Comparison of ENCODE assay signal across 8 cellular contexts in genomic region chrX:71095033-71095432, GRCh38. TPM values are rescaled to one million over a fixed set of nuclear protein-coding genes. Genes with fewer than 3 reads are reported as not detected.
A peak's percentile ranks its signal among the peaks of the same experiment; 100 is the strongest.
DNase-seq lines count a peak whose midpoint lies in the region; ATAC-seq and TF ChIP-seq lines count a peak whose summit lies in the region.

No MANE protein-coding gene starts in this region.

- H3K27ac ChIP-seq in liver (ENCODE audit: low read depth in 1 of 2, low read length in 2 of 2) (no peak overlapping the region), upper lobe of left lung (peak overlapping the region in 3 of 4 donors; percentile 17 to 88 (median 85))

- CTCF ChIA-PET in activated naive CD4-positive, alpha-beta T cell treated with anti-CD3 and anti-CD28 coated beads, Interleukin-2, amount 10 ng/mL, durations not matched to agents 7 days and 5 days (lab: Charles Lee), result no interaction called here

- H3K4me3 Mint-ChIP-seq in activated naive CD4-positive, alpha-beta T cell treated with anti-CD3 and anti-CD28 coated beads, Interleukin-2, amount 10 ng/mL, durations not matched to agents 7 days and 5 days, result peak overlapping the region; percentile 98
- peak overlapping the region; percentile 97 for H3K4me3 Mint-ChIP-seq in activated naive CD8-positive, alpha-beta T cell treated with anti-CD3 and anti-CD28 coated beads for 36 hours

- H3K36me3 ChIP-seq in liver (ENCODE audit: control insufficient read depth in 4 of 4, insufficient read depth in 3 of 4, low read depth in 1 of 4, low read length in 3 of 4) (no peaks in the 10 kb centered on the region), upper lobe of left lung (no peaks in the 10 kb centered on the region)

- H3K27me3 ChIP-seq in liver (ENCODE audit: control insufficient read depth in 4 of 4, insufficient read depth in 4 of 4, low read length in 3 of 4) (no peaks in the 10 kb centered on the region), upper lobe of left lung (no peaks in the 10 kb centered on the region)

- H3K27ac Mint-ChIP-seq in activated naive CD4-positive, alpha-beta T cell treated with anti-CD3 and anti-CD28 coated beads, Interleukin-2, amount 10 ng/mL, durations not matched to agents 7 days and 5 days, result peak overlapping the region; percentile 71
- H3K27ac Mint-ChIP-seq in activated naive CD8-positive, alpha-beta T cell treated with anti-CD3 and anti-CD28 coated beads for 36 hours, result peak overlapping the region; percentile 19

- peaks cover 40% of the 10 kb centered on the region for H3K4me1 Mint-ChIP-seq in activated naive CD4-positive, alpha-beta T cell treated with anti-CD3 and anti-CD28 coated beads, Interleukin-2, amount 10 ng/mL, durations not matched to agents 7 days and 5 days
- H3K4me1 Mint-ChIP-seq in activated naive CD8-positive, alpha-beta T cell treated with anti-CD3 and anti-CD28 coated beads for 36 hours, result peaks cover 23% of the 10 kb centered on the region

- TF ChIP-seq RAD21 in liver (IDR thresholded peaks at IDR 0.05), result no peak

- H3K9me3 ChIP-seq in liver (ENCODE audit: control insufficient read depth in 4 of 4, low read length in 3 of 4) (no peaks in the 10 kb centered on the region), upper lobe of left lung (no peaks in the 10 kb centered on the region)

- TF ChIP-seq CTCF in liver (IDR thresholded peaks at IDR 0.05; ENCODE audit: low read depth, low read length, missing input control) (no peak), upper lobe of left lung (IDR thresholded peaks at IDR 0.05) (no peak)

- H3K27me3 Mint-ChIP-seq in activated naive CD4-positive, alpha-beta T cell treated with anti-CD3 and anti-CD28 coated beads, Interleukin-2, amount 10 ng/mL, durations not matched to agents 7 days and 5 days, result peaks cover 12% of the 10 kb centered on the region
- H3K27me3 Mint-ChIP-seq in activated naive CD8-positive, alpha-beta T cell treated with anti-CD3 and anti-CD28 coated beads for 36 hours, result no peaks in the 10 kb centered on the region

- ATAC-seq in upper lobe of left lung (ENCODE audit: low FRiP score in 2 of 2) (no peak), GM18907 (IDR thresholded peaks at IDR 0.05; ENCODE audit: unreplicated experiment) (no peak), GM18861 (IDR thresholded peaks at IDR 0.05; ENCODE audit: unreplicated experiment) (no peak)

- peak overlapping the region; percentile 15 to 89 for H3K9ac ChIP-seq in liver (ENCODE audit: low read depth in 1 of 2, low read length in 2 of 2)

- no peaks in the 10 kb centered on the region for H3K9me3 Mint-ChIP-seq in activated naive CD4-positive, alpha-beta T cell treated with anti-CD3 and anti-CD28 coated beads, Interleukin-2, amount 10 ng/mL, durations not matched to agents 7 days and 5 days
- no peaks in the 10 kb centered on the region for H3K9me3 Mint-ChIP-seq in activated naive CD8-positive, alpha-beta T cell treated with anti-CD3 and anti-CD28 coated beads for 36 hours

- peaks cover 4 to 16% (median 10%) of the 10 kb centered on the region in 4 donors for H3K4me1 ChIP-seq in liver (ENCODE audit: control insufficient read depth in 4 of 4, insufficient read depth in 4 of 4, low read length in 3 of 4)
- H3K4me1 ChIP-seq in upper lobe of left lung, result peaks cover 3 to 13% (median 7%) of the 10 kb centered on the region in 4 donors

- H3K4me3 ChIP-seq in liver (ENCODE audit: low read depth in 1 of 3, low read length in 3 of 3), result peak overlapping the region; percentile 7 to 74 (median 66)
- peak overlapping the region in 3 of 4 donors; percentile 46 to 67 (median 61) for H3K4me3 ChIP-seq in upper lobe of left lung

- TF ChIP-seq EP300 in upper lobe of left lung (IDR thresholded peaks at IDR 0.05), result no peak

- TF ChIP-seq POLR2A in upper lobe of left lung (IDR thresholded peaks at IDR 0.05), result no peak

- H3K36me3 Mint-ChIP-seq in activated naive CD4-positive, alpha-beta T cell treated with anti-CD3 and anti-CD28 coated beads, Interleukin-2, amount 10 ng/mL, durations not matched to agents 7 days and 5 days, result peaks cover 1% of the 10 kb centered on the region
- H3K36me3 Mint-ChIP-seq in activated naive CD8-positive, alpha-beta T cell treated with anti-CD3 and anti-CD28 coated beads for 36 hours, result no peaks in the 10 kb centered on the region

- 29% methylated on average over 6 of the region's 6 CpGs for WGBS in liver
- 29 to 44% methylated on average over 6 of the region's 6 CpGs for WGBS in upper lobe of left lung, 2 donors

- DNase-seq in activated naive CD4-positive, alpha-beta T cell treated with anti-CD3 and anti-CD28 coated beads, Interleukin-2, amount 10 ng/mL, durations not matched to agents 7 days and 5 days, result no peak
- DNase-seq in activated naive CD4-positive, alpha-beta T cell treated with Interleukin-2 at 50 U/mL for 16 hours, result no peak
- no peak for DNase-seq in activated naive CD8-positive, alpha-beta T cell treated with anti-CD3 and anti-CD28 coated beads for 36 hours
- no peak for DNase-seq in upper lobe of left lung
- no peak for DNase-seq in NCI-H1092 (lab: John Stamatoyannopoulos, UW)

TF ChIP-seq in liver, 16 proteins besides CTCF, POLR2A, EP300 and RAD21 (continues in another document):
- TF ChIP-seq REST (IDR thresholded peaks at IDR 0.05), result no peak
- no peak for TF ChIP-seq YY1 (IDR thresholded peaks at IDR 0.05)
- no peak for TF ChIP-seq EGR1 (IDR thresholded peaks at IDR 0.05; ENCODE audit: low read depth in 2 of 2)
- no peak for TF ChIP-seq HNF4A (conservative IDR thresholded peaks at IDR 0.05)
- TF ChIP-seq ZBTB33 (IDR thresholded peaks at IDR 0.05), result no peak
- TF ChIP-seq ATF3 (IDR thresholded peaks at IDR 0.05), result no peak
- TF ChIP-seq JUND (IDR thresholded peaks at IDR 0.05), result no peak

RNA-seq across cellular contexts. Expression of gene FOXO4, which starts 0.6 kb away (rescaled TPM):
- total RNA-seq in activated naive CD8-positive, alpha-beta T cell treated with anti-CD3 and anti-CD28 coated beads for 36 hours, result 1 to 10 TPM; 6.0 to 7.8 TPM
- 10 to 100 TPM in 1 of 2 donors, 1 to 10 TPM in 1; 3.7 to 38.2 TPM for total RNA-seq in liver
- polyA plus RNA-seq in liver, result 1 to 10 TPM in 1 of 2 donors, under 1 TPM in 1; 0.50 to 4.2 TPM
- total RNA-seq in upper lobe of left lung, result 10 to 100 TPM; 11.2 to 34.1 (median 24.0) TPM

RNA-seq across cellular contexts. Expression of gene CXorf65, which starts 11.5 kb away (rescaled TPM):
- 10 to 100 TPM in 1 of 2 experiments, 1 to 10 TPM in 1; 6.7 to 10.4 TPM for total RNA-seq in activated naive CD8-positive, alpha-beta T cell treated with anti-CD3 and anti-CD28 coated beads for 36 hours
- total RNA-seq in liver, result not detected
- polyA plus RNA-seq in liver, result not detected
- 1 to 10 TPM in 3 of 6 donors, not detected in 3; 1.0 to 3.6 (median 3.3) TPM for total RNA-seq in upper lobe of left lung

RNA-seq across cellular contexts. Expression of gene IL2RG, which starts 16.3 kb away (rescaled TPM):
- 100 to 1,000 TPM; 231 to 241 TPM for total RNA-seq in activated naive CD8-positive, alpha-beta T cell treated with anti-CD3 and anti-CD28 coated beads for 36 hours
- total RNA-seq in liver (1 to 10 TPM; 2.2 to 3.0 TPM), upper lobe of left lung (10 to 100 TPM; 20.7 to 43.8 (median 26.2) TPM)
- 1 to 10 TPM; 3.6 to 4.0 TPM for polyA plus RNA-seq in liver

RNA-seq across cellular contexts. Expression of gene MED12, which starts 23.4 kb away (rescaled TPM):
- total RNA-seq in activated naive CD8-positive, alpha-beta T cell treated with anti-CD3 and anti-CD28 coated beads for 36 hours, result 10 to 100 TPM; 43.4 to 46.4 TPM
- 10 to 100 TPM; 13.1 to 25.6 TPM for total RNA-seq in liver
- 1 to 10 TPM; 3.2 to 5.4 TPM for polyA plus RNA-seq in liver
- total RNA-seq in upper lobe of left lung, result 100 to 1,000 TPM in 1 of 6 donors, 10 to 100 TPM in 5; 21.7 to 188 (median 42.2) TPM

RNA-seq across cellular contexts. Expression of gene SNX12, which starts 26.9 kb away (rescaled TPM):
- total RNA-seq in activated naive CD8-positive, alpha-beta T cell treated with anti-CD3 and anti-CD28 coated beads for 36 hours, result 10 to 100 TPM; 44.4 to 44.8 TPM
- total RNA-seq in liver, result 10 to 100 TPM; 13.1 to 21.7 TPM
- 10 to 100 TPM in 1 of 2 donors, 1 to 10 TPM in 1; 4.5 to 18.6 TPM for polyA plus RNA-seq in liver
- 10 to 100 TPM; 26.2 to 67.4 (median 48.8) TPM for total RNA-seq in upper lobe of left lung

Comparison
In these comparisons a context has a peak if more than half of its experiments do, and no peak if none do; other contexts are left out.
1. H3K27ac ChIP-seq: peak in upper lobe of left lung (3 of 4); none in liver (0 of 2).
2. RNA of gene IL2RG, which starts 16.3 kb away (total RNA-seq): 231 to 241 TPM in activated naive CD8-positive, alpha-beta T cell treated with anti-CD3 and anti-CD28 coated beads for 36 hours and 20.7 to 43.8 TPM in upper lobe of left lung; 2.2 to 3.0 TPM in liver; every median in the first group is over 4 times any median in the second.